ENCODE assay signal across 13 cellular contexts in the genomic region with DNA sequence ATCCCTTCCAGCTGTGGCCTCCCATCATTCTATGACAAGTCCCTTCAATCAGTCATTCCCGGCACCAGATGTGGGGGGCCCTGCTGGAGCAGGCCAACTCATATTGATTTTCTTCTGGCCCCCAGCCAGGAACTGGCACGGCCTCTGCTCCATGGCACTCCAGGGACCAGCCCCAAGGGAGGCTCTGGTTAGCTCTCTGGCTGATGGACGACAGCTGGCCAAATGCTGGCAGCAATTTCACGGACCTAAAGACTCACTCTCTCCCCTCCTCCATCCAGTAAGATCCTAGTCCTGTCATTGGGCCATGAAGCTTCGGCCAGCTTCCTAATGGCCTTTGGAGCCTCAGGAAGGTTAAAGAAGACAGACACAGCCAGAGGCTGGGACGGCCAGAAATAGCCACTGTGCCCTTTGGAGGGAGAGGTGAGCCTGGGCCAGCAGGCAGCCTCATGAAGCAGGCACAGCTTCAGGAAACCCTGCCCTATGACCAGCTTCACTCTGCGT.
A peak's percentile ranks its signal among the peaks of the same experiment; 100 is the strongest.
DNase-seq lines count a peak whose midpoint lies in the region; ATAC-seq and TF ChIP-seq lines count a peak whose summit lies in the region.
"Had no signal": no experiment of that assay in that cellular context is flagged by ENCODE, and none has a peak within 500 bp of the region (broad histone marks: within the 10 kb centered on the region; RNA-seq: fewer than 3 reads in every experiment).

No MANE protein-coding gene starts in this region.

- no peaks in the 10 kb centered on the region for H3K4me1 Mint-ChIP-seq in HFFc6 (ENCODE audit: low read depth)
- H3K4me1 Mint-ChIP-seq: activated naive CD4-positive, alpha-beta T cell treated with anti-CD3 and anti-CD28 coated beads, Interleukin-2, amount 50 U/mL, for 24 hours; central memory CD8-positive, alpha-beta T cell had no signal

- no peak overlapping the region for H3K4me3 Mint-ChIP-seq in HFFc6
- H3K4me3 Mint-ChIP-seq: activated naive CD4-positive, alpha-beta T cell treated with anti-CD3 and anti-CD28 coated beads, Interleukin-2, amount 50 U/mL, for 24 hours; central memory CD8-positive, alpha-beta T cell had no signal

- no peaks in the 10 kb centered on the region for H3K27me3 Mint-ChIP-seq in HFFc6 (ENCODE audit: insufficient read depth)
- H3K27me3 Mint-ChIP-seq: central memory CD8-positive, alpha-beta T cell had no signal

- intact Hi-C loops in left ventricle myocardium superior (cut with micrococcal nuclease), result no loop called here

- H3K36me3 Mint-ChIP-seq in HFFc6 (ENCODE audit: low read depth), result peaks cover 4% of the 10 kb centered on the region

- DNase-seq in COLO668 (lab: John Stamatoyannopoulos, UW; ENCODE audit: unreplicated experiment), result peak; percentile 96
- DNase-seq in NCI-H1417 (lab: John Stamatoyannopoulos, UW), result peak; percentile 67 to 88 (median 84)
- DNase-seq in NCI-H748 (lab: John Stamatoyannopoulos, UW; ENCODE audit: unreplicated experiment), result peak; percentile 76
- peak; percentile 74 for DNase-seq in left ventricle myocardium superior
- DNase-seq in ureter (ENCODE audit: low spot score), result no peak
- no peak for DNase-seq in HFFc6
- no peak for DNase-seq in CD1c-positive myeloid dendritic cell (ENCODE audit: extremely low spot score)
- DNase-seq: posterior cingulate gyrus; stimulated activated CD4-positive, alpha-beta T cell treated with anti-CD3 and anti-CD28 coated beads, Interleukin-4, amount 100 ng/mL, for 1 hour; stimulated activated naive CD4-positive, alpha-beta T cell treated with Interleukin-2 at 50 U/mL for 16 hours had no signal

- H3K9me3 Mint-ChIP-seq in HFFc6, result peaks cover 17% of the 10 kb centered on the region

- ATAC-seq in left ventricle myocardium superior (peak; percentile 91), GM18867 (IDR thresholded peaks at IDR 0.05; ENCODE audit: unreplicated experiment) (no peak)

- no peak overlapping the region for H3K27ac Mint-ChIP-seq in HFFc6
- H3K27ac Mint-ChIP-seq: activated naive CD4-positive, alpha-beta T cell treated with anti-CD3 and anti-CD28 coated beads, Interleukin-2, amount 50 U/mL, for 24 hours had no signal

- TF ChIP-seq CTCF in HFFc6 (IDR thresholded peaks at IDR 0.05), result no peak

Comparison
In these comparisons a context has a peak if more than half of its experiments do, and no peak if none do; other contexts are left out.
1. DNase-seq: peak in COLO668 (single experiment), NCI-H1417 (3 of 3), NCI-H748 (single experiment) and left ventricle myocardium superior (single experiment); none in ureter (single experiment), HFFc6 (single experiment) and CD1c-positive myeloid dendritic cell (single experiment).